8 cellular contexts compared by ENCODE assay signal in the genomic region with DNA sequence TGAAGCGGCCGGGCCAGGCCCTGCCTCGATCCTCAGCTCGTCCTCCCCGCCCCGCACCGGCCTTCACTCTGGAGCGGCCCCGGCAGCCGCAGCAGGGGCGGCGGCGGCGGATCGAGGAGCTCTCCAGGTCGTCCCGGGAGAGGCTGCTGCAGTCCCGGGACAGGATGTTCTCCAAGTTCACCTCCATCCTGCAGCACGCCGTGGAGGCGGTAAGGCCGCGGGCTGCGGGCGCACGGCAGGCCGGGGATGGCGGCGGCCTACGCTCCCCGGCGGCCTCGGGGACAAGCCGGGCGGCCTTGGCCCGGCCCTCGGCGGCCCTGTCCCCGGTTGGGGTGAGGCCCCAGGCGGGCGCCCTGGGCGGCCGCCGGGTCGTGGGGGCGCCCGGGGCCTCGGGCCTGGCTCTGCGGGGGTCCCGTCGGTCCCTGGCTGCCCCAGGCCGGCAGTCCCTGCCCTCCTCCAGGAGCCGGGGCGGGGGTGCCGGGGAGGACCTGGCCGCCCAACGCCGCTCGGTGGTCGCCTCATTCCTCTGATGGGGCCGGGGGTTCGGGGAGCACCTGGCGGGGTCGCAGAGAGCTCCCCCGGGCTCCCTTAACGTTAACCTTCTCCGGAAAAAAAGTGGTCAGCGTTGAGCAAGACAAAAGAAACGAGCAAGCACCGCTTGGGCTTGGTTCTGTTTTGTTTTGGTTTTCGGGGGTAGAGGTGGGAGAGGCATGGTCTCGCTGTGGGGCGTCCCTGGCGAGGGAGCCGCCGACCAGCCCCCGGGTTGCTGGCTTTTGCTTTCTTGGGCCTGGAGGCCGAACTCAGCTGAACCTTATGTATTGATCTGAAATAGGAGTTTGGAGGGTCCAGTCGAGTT. TPM values are rescaled to one million over a fixed set of nuclear protein-coding genes. Genes with fewer than 3 reads are reported as not detected.
DNase-seq lines count a peak whose midpoint lies in the region; ATAC-seq and TF ChIP-seq lines count a peak whose summit lies in the region.

No MANE protein-coding gene starts in this region.

- H3K4me3 Mint-ChIP-seq in activated CD4-positive, alpha-beta T cell treated with anti-CD3 and anti-CD28 coated beads, Interleukin-2, amount 10 ng/mL, durations not matched to agents 24 days and 14 days = peak overlapping the region; percentile 91
- H3K4me3 Mint-ChIP-seq in stimulated activated memory B cell treated with anti-CD40 and anti-IgM and Interleukin-4, amounts not matched to agents 10 μg/mL and 1 μg/mL and 100 μg/mL, for 72 hours = peak overlapping the region; percentile 91

- H2BK15ac ChIP-seq in mesenchymal stem cell (ENCODE audit: low read depth, poor library complexity, severe bottlenecking) = peak overlapping the region; percentile 90

- peak overlapping the region; percentile 95 for H2AFZ ChIP-seq in mesenchymal stem cell (ENCODE audit: low read depth, low read length)

- no peak for DNase-seq in GM12864 (ENCODE audit: low read depth)
- peak; percentile 83 for DNase-seq in activated CD4-positive, alpha-beta T cell treated with anti-CD3 and anti-CD28 coated beads, Interleukin-2, amount 10 ng/mL, durations not matched to agents 24 days and 14 days
- peak; percentile 3 to 21 (median 10) for DNase-seq in effector memory CD4-positive, alpha-beta T cell
- DNase-seq in mesenchymal stem cell = peak; percentile 43
- DNase-seq in DMS114 treated with DMSO at 0.1 percent for 48 hours (lab: John Stamatoyannopoulos, UW; ENCODE audit: unreplicated experiment) = no peak

- peak overlapping the region; percentile 57 to 97 for H3K14ac ChIP-seq in mesenchymal stem cell (ENCODE audit: low read length in 2 of 2)

- no peak for TF ChIP-seq CTCF in GM12864 (IDR thresholded peaks at IDR 0.05; ENCODE audit: low read depth, low read length, missing control alignments)

- peak; percentile 35 for ATAC-seq in GM21717 (IDR thresholded peaks at IDR 0.05; ENCODE audit: unreplicated experiment)
- ATAC-seq in stimulated activated memory B cell treated with anti-CD40 and anti-IgM and Interleukin-4, amounts not matched to agents 10 μg/mL and 1 μg/mL and 100 μg/mL, for 72 hours = peak; percentile 84

- no peak for TF ChIP-seq RAD21 in Ishikawa (IDR thresholded peaks at IDR 0.05; ENCODE audit: low read depth)

- H3K4me1 Mint-ChIP-seq in activated CD4-positive, alpha-beta T cell treated with anti-CD3 and anti-CD28 coated beads, Interleukin-2, amount 10 ng/mL, durations not matched to agents 24 days and 14 days = peaks cover 30% of the 10 kb centered on the region
- peaks cover 40% of the 10 kb centered on the region for H3K4me1 Mint-ChIP-seq in stimulated activated memory B cell treated with anti-CD40 and anti-IgM and Interleukin-4, amounts not matched to agents 10 μg/mL and 1 μg/mL and 100 μg/mL, for 72 hours

- no peaks in the 10 kb centered on the region for H3K36me3 ChIP-seq in effector memory CD4-positive, alpha-beta T cell (ENCODE audit: control insufficient read depth, insufficient read depth, low read length)
- H3K36me3 ChIP-seq in mesenchymal stem cell (ENCODE audit: control insufficient read depth in 1 of 2, insufficient read depth in 2 of 2, low read depth in 1 of 2, low read length in 2 of 2) = no peaks in the 10 kb centered on the region

- peak overlapping the region; percentile 100 for H3K18ac ChIP-seq in mesenchymal stem cell (ENCODE audit: low read depth in 1 of 2, low read length in 2 of 2)

- H2BK120ac ChIP-seq in mesenchymal stem cell (ENCODE audit: low read depth, low read length) = peak overlapping the region; percentile 97

- H3K4me3 ChIP-seq in GM12864 (ENCODE audit: low read depth, low read length) (peak overlapping the region; percentile 69), mesenchymal stem cell (ENCODE audit: insufficient read depth in 1 of 2, low read depth in 1 of 2, low read length in 2 of 2) (peak overlapping the region; percentile 85 to 95)
- H3K4me3 ChIP-seq in effector memory CD4-positive, alpha-beta T cell (ENCODE audit: insufficient read depth, low read depth, low read length, poor library complexity, severe bottlenecking) = peak overlapping the region; percentile 70

- H3K9me3 Mint-ChIP-seq in activated CD4-positive, alpha-beta T cell treated with anti-CD3 and anti-CD28 coated beads, Interleukin-2, amount 10 ng/mL, durations not matched to agents 24 days and 14 days = no peaks in the 10 kb centered on the region
- H3K9me3 Mint-ChIP-seq in stimulated activated memory B cell treated with anti-CD40 and anti-IgM and Interleukin-4, amounts not matched to agents 10 μg/mL and 1 μg/mL and 100 μg/mL, for 72 hours = no peaks in the 10 kb centered on the region

- peak overlapping the region; percentile 95 for H2BK5ac ChIP-seq in mesenchymal stem cell (ENCODE audit: low read depth, low read length, poor library complexity, severe bottlenecking)

- H3K9ac ChIP-seq in mesenchymal stem cell (ENCODE audit: low read length) = peak overlapping the region; percentile 98

- no peak overlapping the region for H2AK5ac ChIP-seq in mesenchymal stem cell (ENCODE audit: low read length, severe bottlenecking)

- no peak for TF ChIP-seq EP300 in Ishikawa (IDR thresholded peaks at IDR 0.05; ENCODE audit: borderline replicate concordance)

- H2BK12ac ChIP-seq in mesenchymal stem cell (ENCODE audit: low read length in 2 of 2) = peak overlapping the region in 1 of 2 experiments; percentile 86

- peak overlapping the region; percentile 95 for H4K8ac ChIP-seq in mesenchymal stem cell (ENCODE audit: low read length)

- peak overlapping the region; percentile 87 for H3K27ac ChIP-seq in effector memory CD4-positive, alpha-beta T cell (ENCODE audit: insufficient read depth, low read length, poor library complexity, severe bottlenecking)
- H3K27ac ChIP-seq in mesenchymal stem cell (ENCODE audit: low read length, poor library complexity, severe bottlenecking) = peak overlapping the region; percentile 60

- WGBS in mesenchymal stem cell = 1% methylated on average over 79 of the region's 79 CpGs

- peak overlapping the region; percentile 16 for H3K4me2 ChIP-seq in mesenchymal stem cell (ENCODE audit: low read length, poor library complexity, severe bottlenecking)

- no peaks in the 10 kb centered on the region for H3K79me1 ChIP-seq in mesenchymal stem cell (replicated peaks; ENCODE audit: low read length, poor library complexity, severe bottlenecking)

- peak overlapping the region; percentile 95 for H4K91ac ChIP-seq in mesenchymal stem cell (ENCODE audit: low read length)

- H3K27me3 Mint-ChIP-seq in activated CD4-positive, alpha-beta T cell treated with anti-CD3 and anti-CD28 coated beads, Interleukin-2, amount 10 ng/mL, durations not matched to agents 24 days and 14 days = peaks cover 17% of the 10 kb centered on the region
- H3K27me3 Mint-ChIP-seq in stimulated activated memory B cell treated with anti-CD40 and anti-IgM and Interleukin-4, amounts not matched to agents 10 μg/mL and 1 μg/mL and 100 μg/mL, for 72 hours = no peaks in the 10 kb centered on the region

- no peaks in the 10 kb centered on the region for H3K9me3 ChIP-seq in effector memory CD4-positive, alpha-beta T cell (ENCODE audit: control insufficient read depth, low read length)
- H3K9me3 ChIP-seq in mesenchymal stem cell (ENCODE audit: control insufficient read depth, low read length) = no peaks in the 10 kb centered on the region

- no peaks in the 10 kb centered on the region for H3K4me1 ChIP-seq in effector memory CD4-positive, alpha-beta T cell (ENCODE audit: control insufficient read depth, insufficient read depth, low read length, poor library complexity, severe bottlenecking)
- H3K4me1 ChIP-seq in mesenchymal stem cell (ENCODE audit: control insufficient read depth, insufficient read depth, low read depth, low read length) = peaks cover 5% of the 10 kb centered on the region

- H3K36me3 Mint-ChIP-seq in activated CD4-positive, alpha-beta T cell treated with anti-CD3 and anti-CD28 coated beads, Interleukin-2, amount 10 ng/mL, durations not matched to agents 24 days and 14 days (ENCODE audit: low read depth) = peaks cover 21% of the 10 kb centered on the region
- peaks cover 6% of the 10 kb centered on the region for H3K36me3 Mint-ChIP-seq in stimulated activated memory B cell treated with anti-CD40 and anti-IgM and Interleukin-4, amounts not matched to agents 10 μg/mL and 1 μg/mL and 100 μg/mL, for 72 hours

- intact Hi-C loops in activated CD4-positive, alpha-beta T cell treated with anti-CD3 and anti-CD28 coated beads, Interleukin-2, amount 10 ng/mL, durations not matched to agents 24 days and 14 days (cut with micrococcal nuclease) = loop anchor here (1.0 to 2.0 kb wide), 3 partner anchors 9 to 295 kb away; a partner anchor contains a TSS

- H3K4ac ChIP-seq in mesenchymal stem cell (ENCODE audit: low read depth in 1 of 2, low read length in 2 of 2) = peak overlapping the region; percentile 99

- H3K27ac Mint-ChIP-seq in activated CD4-positive, alpha-beta T cell treated with anti-CD3 and anti-CD28 coated beads, Interleukin-2, amount 10 ng/mL, durations not matched to agents 24 days and 14 days = peak overlapping the region; percentile 96
- H3K27ac Mint-ChIP-seq in stimulated activated memory B cell treated with anti-CD40 and anti-IgM and Interleukin-4, amounts not matched to agents 10 μg/mL and 1 μg/mL and 100 μg/mL, for 72 hours = peak overlapping the region; percentile 91

- peak overlapping the region; percentile 60 to 89 for H3K23ac ChIP-seq in mesenchymal stem cell (ENCODE audit: low read length in 2 of 2)

- H3K27me3 ChIP-seq in effector memory CD4-positive, alpha-beta T cell (replicated peaks; ENCODE audit: control insufficient read depth, insufficient read depth, low read length, poor library complexity, severe bottlenecking) = no peaks in the 10 kb centered on the region
- H3K27me3 ChIP-seq in mesenchymal stem cell (ENCODE audit: control insufficient read depth in 1 of 2, insufficient read depth in 1 of 2, low read length in 2 of 2) = no peaks in the 10 kb centered on the region

RNA-seq across cellular contexts. Expression of a gene that starts 0.6 kb away (rescaled TPM):
- 24.2 and 24.7 TPM in 2 replicates for total RNA-seq in activated CD4-positive, alpha-beta T cell treated with anti-CD3 and anti-CD28 coated beads, Interleukin-2, amount 10 ng/mL, durations not matched to agents 24 days and 14 days
- polyA plus RNA-seq in mesenchymal stem cell (2013, experiment 1 of 2) = 15.5 TPM
- polyA plus RNA-seq in mesenchymal stem cell (2013, experiment 2 of 2) = 15.3 TPM

Comparison
In these comparisons a context has a peak if more than half of its experiments do, and no peak if none do; other contexts are left out.
1. DNase-seq: peak in activated CD4-positive, alpha-beta T cell treated with anti-CD3 and anti-CD28 coated beads, Interleukin-2, amount 10 ng/mL, durations not matched to agents 24 days and 14 days (single experiment), effector memory CD4-positive, alpha-beta T cell (3 of 3) and mesenchymal stem cell (single experiment); none in GM12864 (single experiment) and DMS114 treated with DMSO at 0.1 percent for 48 hours (single experiment).
2. Peak in every context shown above with its lines, with median percentiles within 50 percentile points of each other: H3K4me3 ChIP-seq.